ENCODE assay signal across 25 cellular contexts in genomic region chr7:132554446-132554845, GRCh38.
"Had no signal": no experiment of that assay in that cellular context is flagged by ENCODE, and none has a peak within 500 bp of the region (broad histone marks: within the 10 kb centered on the region; RNA-seq: fewer than 3 reads in every experiment).

No MANE protein-coding gene starts in this region.

- ATAC-seq: stimulated activated effector memory CD8-positive, alpha-beta T cell treated with anti-CD3 and anti-CD28 coated beads, Interleukin-12 subunit alpha, Interleukin-12 subunit beta, amount 100 ng/mL, for 72 hours; stimulated activated memory B cell treated with anti-CD40 and anti-IgM and Interleukin-4, amounts not matched to agents 10 μg/mL and 1 μg/mL and 100 μg/mL, for 72 hours; stimulated activated naive B cell treated with anti-CD40 and anti-IgM and Interleukin-4, amounts not matched to agents 10 μg/mL and 1 μg/mL and 100 μg/mL, for 72 hours; stimulated activated naive CD8-positive, alpha-beta T cell treated with anti-CD3 and anti-CD28 coated beads, Interleukin-15, amount 100 ng/mL, for 72 hours; stimulated activated naive CD8-positive, alpha-beta T cell treated with anti-CD3 and anti-CD28 coated beads, Interleukin-15, Interleukin-2, amounts not matched to agents 100 U/mL and 50 U/mL, for 24 hours; upper lobe of right lung had no signal

- H3K9me3 ChIP-seq: testis, thyroid gland, transverse colon, upper lobe of right lung, vagina had no signal

- H3K27ac ChIP-seq: stomach, suprapubic skin, testis, thoracic aorta, thyroid gland, tibial artery, tibial nerve, transverse colon, upper lobe of left lung, upper lobe of right lung, uterus, vagina had no signal

- H3K36me3 ChIP-seq: suprapubic skin, thoracic aorta, thyroid gland, tibial nerve, transverse colon, upper lobe of left lung, upper lobe of right lung, uterus, vagina had no signal

- DNase-seq: stimulated activated CD4-positive, alpha-beta T cell treated with anti-CD3 and anti-CD28 coated beads, Interleukin-2, amount 100 ng/mL, for 48 hours; stimulated activated CD4-positive, alpha-beta T cell treated with anti-CD3 and anti-CD28 coated beads, Interleukin-4, amount 100 ng/mL, for 1 hour; stimulated activated CD4-positive, alpha-beta T cell treated with anti-CD3 and anti-CD28 coated beads, Interleukin-4, amount 100 ng/mL, for 24 hours; stimulated activated CD4-positive, alpha-beta T cell treated with anti-CD3 and anti-CD28 coated beads, Interleukin-4, amount 100 ng/mL, for 4 hours; stimulated activated CD8-positive, alpha-beta memory T cell treated with anti-CD3 and anti-CD28 coated beads, Interleukin-4, amount 100 ng/mL, for 48 hours; stimulated activated naive B cell treated with anti-CD40 and anti-IgM and Interleukin-4, amounts not matched to agents 10 μg/mL and 1 μg/mL and 100 μg/mL, for 72 hours; stimulated activated naive CD4-positive, alpha-beta T cell; stimulated activated naive CD4-positive, alpha-beta T cell treated with Interleukin-2 at 50 U/mL for 16 hours; stimulated activated naive CD8-positive, alpha-beta T cell treated with anti-CD3 and anti-CD28 coated beads, Interleukin-15, amount 100 ng/mL, for 72 hours; stimulated activated naive CD8-positive, alpha-beta T cell treated with anti-CD3 and anti-CD28 coated beads, Interleukin-15, Interleukin-2, amounts not matched to agents 100 U/mL and 50 U/mL, for 24 hours; stomach; substantia nigra; testis; thyroid gland; tibial artery; transverse colon; upper lobe of left lung; upper lobe of right lung; uterus had no signal

- H3K27me3 ChIP-seq: testis, thyroid gland, tibial artery, tibial nerve, transverse colon, upper lobe of left lung, upper lobe of right lung, uterus, vagina had no signal

- H3K4me3 ChIP-seq: stomach, suprapubic skin, testis, thoracic aorta, thyroid gland, tibial artery, tibial nerve, transverse colon, upper lobe of left lung, upper lobe of right lung, uterus, vagina had no signal

- H3K4me1 ChIP-seq: stomach, suprapubic skin, testis, thyroid gland, tibial artery, tibial nerve, transverse colon, upper lobe of left lung, upper lobe of right lung, uterus, vagina had no signal
